In genomic region chr9:114516913-114517312, GRCh38 we compare ENCODE assay signal across 1 cellular context.
TF ChIP-seq lines count a peak whose summit lies in the region.

No MANE protein-coding gene starts in this region.

TF ChIP-seq in K562, 482 proteins besides CTCF, POLR2A, EP300 and RAD21:
- TF ChIP-seq ZNF318 (IDR thresholded peaks at IDR 0.05; ENCODE audit: borderline replicate concordance in 1 of 2, low read depth in 1 of 2) (peak in 1 of 2 experiments; percentile 79; a peak in 2 of 4 replicates), ZNF830 (CRISPR knock-in tag; IDR thresholded peaks at IDR 0.05) (no peak), NR4A1 (CRISPR knock-in tag; IDR thresholded peaks at IDR 0.05) (no peak), NR4A1 (tag; IDR thresholded peaks at IDR 0.05) (no peak), BHLHE40 (IDR thresholded peaks at IDR 0.05; ENCODE audit: low read length) (peak; percentile 74), SNAPC5 (CRISPR knock-in tag; IDR thresholded peaks at IDR 0.05) (no peak), TRIM28 (IDR thresholded peaks at IDR 0.05) (no peak), MEF2A (IDR thresholded peaks at IDR 0.05; ENCODE audit: control insufficient read depth, low read depth, low read length) (no peak), CC2D1A (IDR thresholded peaks at IDR 0.05) (no peak), TAF7 (tag; IDR thresholded peaks at IDR 0.05) (no peak), LARP7 (IDR thresholded peaks at IDR 0.05) (no peak), CBFA2T3 (IDR thresholded peaks at IDR 0.05) (0 out of 2 replicates have a peak, but pooled peaks have one; percentile 11), NCOA4 (IDR thresholded peaks at IDR 0.05; ENCODE audit: partially characterized antibody) (no peak), GTF2A2 (tag; IDR thresholded peaks at IDR 0.05) (no peak), GATAD2A (IDR thresholded peaks at IDR 0.05) (no peak), MEIS2 (IDR thresholded peaks at IDR 0.05; ENCODE audit: partially characterized antibody) (peak; percentile 14), JUN (IDR thresholded peaks at IDR 0.05; ENCODE audit: borderline replicate concordance, low read depth, low read length) (peak; percentile 41; the same call in 1 of the 2 replicates), JUN (CRISPR knock-in tag; IDR thresholded peaks at IDR 0.05; ENCODE audit: borderline replicate concordance) (no peak), BCLAF1 (IDR thresholded peaks at IDR 0.05; ENCODE audit: borderline replicate concordance in 1 of 2, control insufficient read depth in 1 of 2, low read depth in 2 of 2, low read length in 1 of 2) (no peak), ZNF165 (CRISPR knock-in tag; IDR thresholded peaks at IDR 0.05; ENCODE audit: borderline replicate concordance) (no peak), CEBPG (CRISPR knock-in tag; IDR thresholded peaks at IDR 0.05) (no peak), CEBPG (tag; conservative IDR thresholded peaks at IDR 0.05 in 1 of 2, IDR thresholded peaks at IDR 0.05 in 1 of 2) (peak in 1 of 2 experiments; percentile 35; a peak in 1 of 4 replicates), ZBTB5 (IDR thresholded peaks at IDR 0.05) (no peak), ATF3 (IDR thresholded peaks at IDR 0.05) (peak; percentile 56; the same call in 1 of the 2 replicates), ATF3 (CRISPR knock-in tag; conservative IDR thresholded peaks at IDR 0.05) (no peak), SMARCA4 (IDR thresholded peaks at IDR 0.05) (peak; percentile 17; the same call in 1 of the 2 replicates), TFAP4 (CRISPR knock-in tag; IDR thresholded peaks at IDR 0.05; ENCODE audit: borderline replicate concordance) (peak; percentile 89), ETV1 (tag; conservative IDR thresholded peaks at IDR 0.05; ENCODE audit: low read depth) (no peak), MTA1 (IDR thresholded peaks at IDR 0.05; ENCODE audit: borderline replicate concordance) (no peak), MTF1 (CRISPR knock-in tag; IDR thresholded peaks at IDR 0.05; ENCODE audit: borderline replicate concordance) (no peak), TRIM24 (IDR thresholded peaks at IDR 0.05) (peak in 1 of 2 experiments; percentile 56; a peak in 1 of 4 replicates), ZNF263 (CRISPR knock-in tag; IDR thresholded peaks at IDR 0.05; ENCODE audit: borderline replicate concordance) (no peak), FUS (optimal IDR thresholded peaks at IDR 0.05; ENCODE audit: low read depth, low read length) (no peak), ATF6 (CRISPR knock-in tag; IDR thresholded peaks at IDR 0.05) (no peak), FOSL1 (tag; conservative IDR thresholded peaks at IDR 0.05) (peak; percentile 90)
